In the genomic region with DNA sequence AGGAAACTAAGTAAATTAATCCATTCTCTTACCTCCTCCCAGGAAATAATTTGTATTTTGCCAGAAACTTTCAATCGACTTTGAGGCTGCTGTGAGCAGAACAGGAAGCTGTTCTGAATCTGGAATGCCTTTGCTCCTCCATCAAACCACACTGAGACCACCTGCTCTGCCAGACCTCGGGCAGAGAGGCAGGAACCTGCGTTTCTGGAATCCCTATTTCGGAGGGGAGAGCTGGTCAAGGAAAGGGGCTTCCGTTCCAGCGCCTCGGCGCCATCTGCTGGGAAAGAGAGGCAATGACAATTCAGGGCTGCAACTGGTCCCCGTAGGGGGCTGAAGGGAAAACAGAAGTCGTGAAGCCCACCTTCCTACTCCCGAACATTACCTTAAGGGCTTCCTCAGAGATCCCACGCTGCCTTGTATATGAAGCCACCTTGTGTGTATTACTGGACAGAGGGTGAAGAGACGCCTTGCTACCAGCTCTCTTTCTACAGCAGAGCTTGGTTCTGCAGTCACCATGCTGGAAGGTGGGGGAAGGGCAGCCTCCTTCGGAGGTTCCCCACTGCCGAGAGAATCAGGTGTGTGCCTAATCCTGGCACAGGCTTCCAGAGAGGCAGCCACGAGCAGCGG, we compare ENCODE assay signal across 1 cellular context.
TF ChIP-seq lines count a peak whose summit lies in the region.

No MANE protein-coding gene starts in this region.

TF ChIP-seq in K562, 482 proteins besides CTCF, POLR2A, EP300 and RAD21 (continued from another document and continues in another):
- TF ChIP-seq ARID2 (IDR thresholded peaks at IDR 0.05): peak; percentile 94
- peak; percentile 49; the same call in 1 of the 2 replicates for TF ChIP-seq JUND (IDR thresholded peaks at IDR 0.05; ENCODE audit: borderline replicate concordance, low read depth, low read length)
- no peak for TF ChIP-seq JUND (tag; IDR thresholded peaks at IDR 0.05; ENCODE audit: borderline replicate concordance, low read depth, low read length)
- no peak for TF ChIP-seq GATAD2A (IDR thresholded peaks at IDR 0.05)
- 0 out of 2 replicates have a peak, but pooled peaks have one; percentile 37 for TF ChIP-seq HCFC1 (IDR thresholded peaks at IDR 0.05; ENCODE audit: low read depth, low read length)
- TF ChIP-seq ZBTB7A (IDR thresholded peaks at IDR 0.05; ENCODE audit: borderline replicate concordance, control insufficient read depth, low read depth, low read length): peak; percentile 92
- TF ChIP-seq, protein P1, sequence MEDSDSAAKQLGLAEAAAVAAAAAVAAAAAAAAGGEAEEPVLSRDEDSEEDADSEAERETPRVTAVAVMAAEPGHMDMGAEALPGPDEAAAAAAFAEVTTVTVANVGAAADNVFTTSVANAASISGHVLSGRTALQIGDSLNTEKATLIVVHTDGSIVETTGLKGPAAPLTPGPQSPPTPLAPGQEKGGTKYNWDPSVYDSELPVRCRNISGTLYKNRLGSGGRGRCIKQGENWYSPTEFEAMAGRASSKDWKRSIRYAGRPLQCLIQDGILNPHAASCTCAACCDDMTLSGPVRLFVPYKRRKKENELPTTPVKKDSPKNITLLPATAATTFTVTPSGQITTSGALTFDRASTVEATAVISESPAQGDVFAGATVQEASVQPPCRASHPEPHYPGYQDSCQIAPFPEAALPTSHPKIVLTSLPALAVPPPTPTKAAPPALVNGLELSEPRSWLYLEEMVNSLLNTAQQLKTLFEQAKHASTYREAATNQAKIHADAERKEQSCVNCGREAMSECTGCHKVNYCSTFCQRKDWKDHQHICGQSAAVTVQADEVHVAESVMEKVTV (CRISPR knock-in tag; IDR thresholded peaks at IDR 0.05): peak; percentile 90
- no peak for TF ChIP-seq NR2C2 (CRISPR knock-in tag; IDR thresholded peaks at IDR 0.05)
- TF ChIP-seq NR2C2 (tag; IDR thresholded peaks at IDR 0.05): no peak
- 0 out of 2 replicates have a peak, but pooled peaks have one; percentile 70 for TF ChIP-seq JUN (IDR thresholded peaks at IDR 0.05; ENCODE audit: borderline replicate concordance, low read depth, low read length)
- no peak for TF ChIP-seq JUN (CRISPR knock-in tag; IDR thresholded peaks at IDR 0.05; ENCODE audit: borderline replicate concordance)
- TF ChIP-seq, protein P2, sequence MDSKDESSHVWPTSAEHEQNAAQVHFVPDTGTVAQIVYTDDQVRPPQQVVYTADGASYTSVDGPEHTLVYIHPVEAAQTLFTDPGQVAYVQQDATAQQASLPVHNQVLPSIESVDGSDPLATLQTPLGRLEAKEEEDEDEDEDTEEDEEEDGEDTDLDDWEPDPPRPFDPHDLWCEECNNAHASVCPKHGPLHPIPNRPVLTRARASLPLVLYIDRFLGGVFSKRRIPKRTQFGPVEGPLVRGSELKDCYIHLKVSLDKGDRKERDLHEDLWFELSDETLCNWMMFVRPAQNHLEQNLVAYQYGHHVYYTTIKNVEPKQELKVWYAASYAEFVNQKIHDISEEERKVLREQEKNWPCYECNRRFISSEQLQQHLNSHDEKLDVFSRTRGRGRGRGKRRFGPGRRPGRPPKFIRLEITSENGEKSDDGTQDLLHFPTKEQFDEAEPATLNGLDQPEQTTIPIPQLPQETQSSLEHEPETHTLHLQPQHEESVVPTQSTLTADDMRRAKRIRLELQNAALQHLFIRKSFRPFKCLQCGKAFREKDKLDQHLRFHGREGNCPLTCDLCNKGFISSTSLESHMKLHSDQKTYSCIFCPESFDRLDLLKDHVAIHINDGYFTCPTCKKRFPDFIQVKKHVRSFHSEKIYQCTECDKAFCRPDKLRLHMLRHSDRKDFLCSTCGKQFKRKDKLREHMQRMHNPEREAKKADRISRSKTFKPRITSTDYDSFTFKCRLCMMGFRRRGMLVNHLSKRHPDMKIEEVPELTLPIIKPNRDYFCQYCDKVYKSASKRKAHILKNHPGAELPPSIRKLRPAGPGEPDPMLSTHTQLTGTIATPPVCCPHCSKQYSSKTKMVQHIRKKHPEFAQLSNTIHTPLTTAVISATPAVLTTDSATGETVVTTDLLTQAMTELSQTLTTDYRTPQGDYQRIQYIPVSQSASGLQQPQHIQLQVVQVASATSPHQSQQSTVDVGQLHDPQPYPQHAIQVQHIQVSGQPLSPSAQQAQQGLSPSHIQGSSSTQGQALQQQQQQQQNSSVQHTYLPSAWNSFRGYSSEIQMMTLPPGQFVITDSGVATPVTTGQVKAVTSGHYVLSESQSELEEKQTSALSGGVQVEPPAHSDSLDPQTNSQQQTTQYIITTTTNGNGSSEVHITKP (IDR thresholded peaks at IDR 0.05; ENCODE audit: partially characterized antibody): no peak
- TF ChIP-seq E2F3 (CRISPR knock-in tag; IDR thresholded peaks at IDR 0.05): no peak
- TF ChIP-seq ZNF253 (CRISPR knock-in tag; conservative IDR thresholded peaks at IDR 0.05): no peak
- TF ChIP-seq ZNF134 (CRISPR knock-in tag; conservative IDR thresholded peaks at IDR 0.05): no peak
- TF ChIP-seq CAMTA2 (CRISPR knock-in tag; conservative IDR thresholded peaks at IDR 0.05): no peak
- TF ChIP-seq, protein P3, sequence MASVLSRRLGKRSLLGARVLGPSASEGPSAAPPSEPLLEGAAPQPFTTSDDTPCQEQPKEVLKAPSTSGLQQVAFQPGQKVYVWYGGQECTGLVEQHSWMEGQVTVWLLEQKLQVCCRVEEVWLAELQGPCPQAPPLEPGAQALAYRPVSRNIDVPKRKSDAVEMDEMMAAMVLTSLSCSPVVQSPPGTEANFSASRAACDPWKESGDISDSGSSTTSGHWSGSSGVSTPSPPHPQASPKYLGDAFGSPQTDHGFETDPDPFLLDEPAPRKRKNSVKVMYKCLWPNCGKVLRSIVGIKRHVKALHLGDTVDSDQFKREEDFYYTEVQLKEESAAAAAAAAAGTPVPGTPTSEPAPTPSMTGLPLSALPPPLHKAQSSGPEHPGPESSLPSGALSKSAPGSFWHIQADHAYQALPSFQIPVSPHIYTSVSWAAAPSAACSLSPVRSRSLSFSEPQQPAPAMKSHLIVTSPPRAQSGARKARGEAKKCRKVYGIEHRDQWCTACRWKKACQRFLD (CRISPR knock-in tag; IDR thresholded peaks at IDR 0.05): no peak
- no peak for TF ChIP-seq ZNF217 (CRISPR knock-in tag; IDR thresholded peaks at IDR 0.05)
- TF ChIP-seq TEAD2 (tag; IDR thresholded peaks at IDR 0.05): no peak
- TF ChIP-seq ZNF24 (IDR thresholded peaks at IDR 0.05): no peak
- no peak for TF ChIP-seq ZNF707 (CRISPR knock-in tag; conservative IDR thresholded peaks at IDR 0.05)
- TF ChIP-seq CEBPG (CRISPR knock-in tag; IDR thresholded peaks at IDR 0.05): no peak
- TF ChIP-seq CEBPG (tag; conservative IDR thresholded peaks at IDR 0.05 in 1 of 2, IDR thresholded peaks at IDR 0.05 in 1 of 2): no peak
- TF ChIP-seq SMAD1 (IDR thresholded peaks at IDR 0.05; ENCODE audit: low read depth, low read length, partially characterized antibody): no peak
- TF ChIP-seq, protein P4, sequence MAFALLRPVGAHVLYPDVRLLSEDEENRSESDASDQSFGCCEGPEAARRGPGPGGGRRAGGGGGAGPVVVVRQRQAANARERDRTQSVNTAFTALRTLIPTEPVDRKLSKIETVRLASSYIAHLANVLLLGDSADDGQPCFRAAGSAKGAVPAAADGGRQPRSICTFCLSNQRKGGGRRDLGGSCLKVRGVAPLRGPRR (CRISPR knock-in tag; IDR thresholded peaks at IDR 0.05): no peak
- TF ChIP-seq RB1 (IDR thresholded peaks at IDR 0.05; ENCODE audit: low read depth): 0 out of 2 replicates have a peak, but pooled peaks have one; percentile 36
- TF ChIP-seq HIVEP1 (CRISPR knock-in tag; IDR thresholded peaks at IDR 0.05): no peak
- no peak for TF ChIP-seq CCNT2 (IDR thresholded peaks at IDR 0.05; ENCODE audit: borderline replicate concordance, extremely low read depth, insufficient read length, low read depth, low read length)
- peak; percentile 27; the same call in 1 of the 2 replicates for TF ChIP-seq CREM (IDR thresholded peaks at IDR 0.05; ENCODE audit: low read depth)
- TF ChIP-seq SIRT6 (IDR thresholded peaks at IDR 0.05; ENCODE audit: low read depth, low read length): no peak
- TF ChIP-seq, protein P5, sequence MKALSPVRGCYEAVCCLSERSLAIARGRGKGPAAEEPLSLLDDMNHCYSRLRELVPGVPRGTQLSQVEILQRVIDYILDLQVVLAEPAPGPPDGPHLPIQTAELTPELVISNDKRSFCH (CRISPR knock-in tag; IDR thresholded peaks at IDR 0.05): no peak
- TF ChIP-seq, protein P5 (tag; IDR thresholded peaks at IDR 0.05): 0 out of 2 replicates have a peak, but pooled peaks have one; percentile 32
- no peak for TF ChIP-seq ERF (CRISPR knock-in tag; IDR thresholded peaks at IDR 0.05)
- TF ChIP-seq, protein P6, sequence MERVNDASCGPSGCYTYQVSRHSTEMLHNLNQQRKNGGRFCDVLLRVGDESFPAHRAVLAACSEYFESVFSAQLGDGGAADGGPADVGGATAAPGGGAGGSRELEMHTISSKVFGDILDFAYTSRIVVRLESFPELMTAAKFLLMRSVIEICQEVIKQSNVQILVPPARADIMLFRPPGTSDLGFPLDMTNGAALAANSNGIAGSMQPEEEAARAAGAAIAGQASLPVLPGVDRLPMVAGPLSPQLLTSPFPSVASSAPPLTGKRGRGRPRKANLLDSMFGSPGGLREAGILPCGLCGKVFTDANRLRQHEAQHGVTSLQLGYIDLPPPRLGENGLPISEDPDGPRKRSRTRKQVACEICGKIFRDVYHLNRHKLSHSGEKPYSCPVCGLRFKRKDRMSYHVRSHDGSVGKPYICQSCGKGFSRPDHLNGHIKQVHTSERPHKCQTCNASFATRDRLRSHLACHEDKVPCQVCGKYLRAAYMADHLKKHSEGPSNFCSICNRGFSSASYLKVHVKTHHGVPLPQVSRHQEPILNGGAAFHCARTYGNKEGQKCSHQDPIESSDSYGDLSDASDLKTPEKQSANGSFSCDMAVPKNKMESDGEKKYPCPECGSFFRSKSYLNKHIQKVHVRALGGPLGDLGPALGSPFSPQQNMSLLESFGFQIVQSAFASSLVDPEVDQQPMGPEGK (CRISPR knock-in tag; IDR thresholded peaks at IDR 0.05; ENCODE audit: borderline replicate concordance): no peak
- TF ChIP-seq, protein P7, sequence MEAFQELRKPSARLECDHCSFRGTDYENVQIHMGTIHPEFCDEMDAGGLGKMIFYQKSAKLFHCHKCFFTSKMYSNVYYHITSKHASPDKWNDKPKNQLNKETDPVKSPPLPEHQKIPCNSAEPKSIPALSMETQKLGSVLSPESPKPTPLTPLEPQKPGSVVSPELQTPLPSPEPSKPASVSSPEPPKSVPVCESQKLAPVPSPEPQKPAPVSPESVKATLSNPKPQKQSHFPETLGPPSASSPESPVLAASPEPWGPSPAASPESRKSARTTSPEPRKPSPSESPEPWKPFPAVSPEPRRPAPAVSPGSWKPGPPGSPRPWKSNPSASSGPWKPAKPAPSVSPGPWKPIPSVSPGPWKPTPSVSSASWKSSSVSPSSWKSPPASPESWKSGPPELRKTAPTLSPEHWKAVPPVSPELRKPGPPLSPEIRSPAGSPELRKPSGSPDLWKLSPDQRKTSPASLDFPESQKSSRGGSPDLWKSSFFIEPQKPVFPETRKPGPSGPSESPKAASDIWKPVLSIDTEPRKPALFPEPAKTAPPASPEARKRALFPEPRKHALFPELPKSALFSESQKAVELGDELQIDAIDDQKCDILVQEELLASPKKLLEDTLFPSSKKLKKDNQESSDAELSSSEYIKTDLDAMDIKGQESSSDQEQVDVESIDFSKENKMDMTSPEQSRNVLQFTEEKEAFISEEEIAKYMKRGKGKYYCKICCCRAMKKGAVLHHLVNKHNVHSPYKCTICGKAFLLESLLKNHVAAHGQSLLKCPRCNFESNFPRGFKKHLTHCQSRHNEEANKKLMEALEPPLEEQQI (IDR thresholded peaks at IDR 0.05): no peak
- no peak for TF ChIP-seq ZNF584 (CRISPR knock-in tag; IDR thresholded peaks at IDR 0.05; ENCODE audit: low read depth)
- TF ChIP-seq HNRNPLL (IDR thresholded peaks at IDR 0.05; ENCODE audit: low read depth, low read length, poor library complexity, severe bottlenecking): peak; percentile 35
- TF ChIP-seq RNF2 (IDR thresholded peaks at IDR 0.05): no peak
- TF ChIP-seq ZNF778 (CRISPR knock-in tag; IDR thresholded peaks at IDR 0.05): no peak
- TF ChIP-seq, protein P8, sequence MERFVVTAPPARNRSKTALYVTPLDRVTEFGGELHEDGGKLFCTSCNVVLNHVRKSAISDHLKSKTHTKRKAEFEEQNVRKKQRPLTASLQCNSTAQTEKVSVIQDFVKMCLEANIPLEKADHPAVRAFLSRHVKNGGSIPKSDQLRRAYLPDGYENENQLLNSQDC (CRISPR knock-in tag; IDR thresholded peaks at IDR 0.05): no peak
- TF ChIP-seq, protein P9, sequence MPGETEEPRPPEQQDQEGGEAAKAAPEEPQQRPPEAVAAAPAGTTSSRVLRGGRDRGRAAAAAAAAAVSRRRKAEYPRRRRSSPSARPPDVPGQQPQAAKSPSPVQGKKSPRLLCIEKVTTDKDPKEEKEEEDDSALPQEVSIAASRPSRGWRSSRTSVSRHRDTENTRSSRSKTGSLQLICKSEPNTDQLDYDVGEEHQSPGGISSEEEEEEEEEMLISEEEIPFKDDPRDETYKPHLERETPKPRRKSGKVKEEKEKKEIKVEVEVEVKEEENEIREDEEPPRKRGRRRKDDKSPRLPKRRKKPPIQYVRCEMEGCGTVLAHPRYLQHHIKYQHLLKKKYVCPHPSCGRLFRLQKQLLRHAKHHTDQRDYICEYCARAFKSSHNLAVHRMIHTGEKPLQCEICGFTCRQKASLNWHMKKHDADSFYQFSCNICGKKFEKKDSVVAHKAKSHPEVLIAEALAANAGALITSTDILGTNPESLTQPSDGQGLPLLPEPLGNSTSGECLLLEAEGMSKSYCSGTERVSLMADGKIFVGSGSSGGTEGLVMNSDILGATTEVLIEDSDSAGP (CRISPR knock-in tag; IDR thresholded peaks at IDR 0.05): no peak
- TF ChIP-seq NR3C1 (CRISPR knock-in tag; IDR thresholded peaks at IDR 0.05): no peak
- TF ChIP-seq, protein P10, sequence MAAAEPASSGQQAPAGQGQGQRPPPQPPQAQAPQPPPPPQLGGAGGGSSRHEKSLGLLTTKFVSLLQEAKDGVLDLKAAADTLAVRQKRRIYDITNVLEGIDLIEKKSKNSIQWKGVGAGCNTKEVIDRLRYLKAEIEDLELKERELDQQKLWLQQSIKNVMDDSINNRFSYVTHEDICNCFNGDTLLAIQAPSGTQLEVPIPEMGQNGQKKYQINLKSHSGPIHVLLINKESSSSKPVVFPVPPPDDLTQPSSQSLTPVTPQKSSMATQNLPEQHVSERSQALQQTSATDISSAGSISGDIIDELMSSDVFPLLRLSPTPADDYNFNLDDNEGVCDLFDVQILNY (CRISPR knock-in tag; IDR thresholded peaks at IDR 0.05): no peak
- no peak for TF ChIP-seq SREBF1 (IDR thresholded peaks at IDR 0.05; ENCODE audit: borderline replicate concordance, low read depth, low read length)
- TF ChIP-seq ZC3H8 (IDR thresholded peaks at IDR 0.05): no peak
- 0 out of 2 replicates have a peak, but pooled peaks have one; percentile 46 for TF ChIP-seq MECOM (CRISPR knock-in tag; IDR thresholded peaks at IDR 0.05)
- no peak for TF ChIP-seq GABPB2 (CRISPR knock-in tag; conservative IDR thresholded peaks at IDR 0.05)
- no peak for TF ChIP-seq RBBP5 (IDR thresholded peaks at IDR 0.05; ENCODE audit: borderline replicate concordance, insufficient read depth, low read length, poor library complexity, severe bottlenecking)
- no peak for TF ChIP-seq CHD2 (IDR thresholded peaks at IDR 0.05; ENCODE audit: low read depth, low read length)
- no peak for TF ChIP-seq ZNF444 (CRISPR knock-in tag; IDR thresholded peaks at IDR 0.05)
- TF ChIP-seq SRSF3 (IDR thresholded peaks at IDR 0.05; ENCODE audit: insufficient read depth, low read length): no peak
- 0 out of 2 replicates have a peak, but pooled peaks have one; percentile 33 for TF ChIP-seq DIDO1 (tag; IDR thresholded peaks at IDR 0.05; ENCODE audit: low read depth)
